ENCODE assay signal across 2 cellular contexts in the genomic region with DNA sequence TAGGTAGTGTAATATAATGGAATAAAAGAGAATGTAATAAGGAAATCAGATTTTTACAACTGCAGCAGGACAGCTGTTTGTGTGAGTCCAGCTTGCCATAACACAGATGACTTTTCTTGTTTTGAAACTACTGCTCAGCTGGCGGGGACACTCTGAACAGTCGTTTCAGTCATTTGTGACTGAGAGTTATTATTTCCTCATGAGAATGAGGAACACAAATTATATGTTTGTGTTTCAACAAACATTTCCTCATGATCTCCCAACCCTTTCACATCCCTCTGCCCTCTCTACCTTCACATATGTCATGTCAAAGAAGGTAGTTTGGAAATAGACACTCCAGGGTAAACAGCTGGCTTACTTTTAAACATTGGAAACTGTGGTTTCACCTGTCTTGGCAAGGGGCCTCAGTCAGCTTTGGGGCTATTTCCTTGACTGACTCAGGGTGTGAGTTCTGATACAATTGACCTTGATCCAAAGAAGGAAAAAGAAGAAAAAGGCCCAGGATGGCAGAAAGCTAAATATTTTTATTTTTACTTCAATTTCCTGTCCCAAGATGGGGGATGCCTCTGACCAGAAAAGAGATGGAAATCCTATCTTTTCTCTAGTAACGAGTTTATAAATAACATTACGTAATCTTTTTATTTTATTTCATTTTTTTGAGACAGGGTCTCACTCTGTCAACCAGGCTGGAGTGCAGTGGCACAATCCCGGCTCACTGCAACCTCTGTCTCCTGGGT.
TF ChIP-seq lines count a peak whose summit lies in the region.

No MANE protein-coding gene starts in this region.

TF ChIP-seq in IMR-90, 13 proteins besides CTCF, POLR2A, EP300 and RAD21:
- TF ChIP-seq MXI1 (IDR thresholded peaks at IDR 0.05; ENCODE audit: borderline replicate concordance, low read depth, low read length) = no peak
- TF ChIP-seq CEBPB (IDR thresholded peaks at IDR 0.05; ENCODE audit: low read depth, low read length) = peak; percentile 54

TF ChIP-seq in HepG2, 621 proteins besides CTCF, POLR2A, EP300 and RAD21 (continues in another document):
- TF ChIP-seq ZSCAN31 (CRISPR knock-in tag; IDR thresholded peaks at IDR 0.05; ENCODE audit: low read depth) = no peak; the same call in 1 of the 2 replicates
- 0 out of 2 replicates have a peak, but pooled peaks have one; percentile 7 for TF ChIP-seq SNAPC2 (CRISPR knock-in tag; IDR thresholded peaks at IDR 0.05)
- TF ChIP-seq ZNF292 (CRISPR knock-in tag; IDR thresholded peaks at IDR 0.05; ENCODE audit: borderline replicate concordance, low read depth) = no peak; the same call in 1 of the 2 replicates
- 0 out of 2 replicates have a peak, but pooled peaks have one; percentile 6 for TF ChIP-seq ZBTB3 (CRISPR knock-in tag; IDR thresholded peaks at IDR 0.05; ENCODE audit: borderline replicate concordance, low read depth)
- TF ChIP-seq SAP130 (CRISPR knock-in tag; IDR thresholded peaks at IDR 0.05; ENCODE audit: low read depth) = no peak
- TF ChIP-seq BORCS8-MEF2B (CRISPR knock-in tag; IDR thresholded peaks at IDR 0.05) = no peak
- no peak for TF ChIP-seq MBD4 (IDR thresholded peaks at IDR 0.05; ENCODE audit: borderline replicate concordance, low read length)
- TF ChIP-seq, protein P1, sequence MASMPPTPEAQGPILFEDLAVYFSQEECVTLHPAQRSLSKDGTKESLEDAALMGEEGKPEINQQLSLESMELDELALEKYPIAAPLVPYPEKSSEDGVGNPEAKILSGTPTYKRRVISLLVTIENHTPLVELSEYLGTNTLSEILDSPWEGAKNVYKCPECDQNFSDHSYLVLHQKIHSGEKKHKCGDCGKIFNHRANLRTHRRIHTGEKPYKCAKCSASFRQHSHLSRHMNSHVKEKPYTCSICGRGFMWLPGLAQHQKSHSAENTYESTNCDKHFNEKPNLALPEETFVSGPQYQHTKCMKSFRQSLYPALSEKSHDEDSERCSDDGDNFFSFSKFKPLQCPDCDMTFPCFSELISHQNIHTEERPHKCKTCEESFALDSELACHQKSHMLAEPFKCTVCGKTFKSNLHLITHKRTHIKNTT (CRISPR knock-in tag; IDR thresholded peaks at IDR 0.05) = no peak
- no peak for TF ChIP-seq NPAS2 (CRISPR knock-in tag; IDR thresholded peaks at IDR 0.05; ENCODE audit: borderline replicate concordance)
- no peak for TF ChIP-seq ZNF207 (IDR thresholded peaks at IDR 0.05; ENCODE audit: borderline replicate concordance)
- TF ChIP-seq KAT7 (CRISPR knock-in tag; IDR thresholded peaks at IDR 0.05; ENCODE audit: borderline replicate concordance) = peak; percentile 3; the same call in 1 of the 2 replicates
- TF ChIP-seq YEATS4 (CRISPR knock-in tag; IDR thresholded peaks at IDR 0.05; ENCODE audit: borderline replicate concordance) = peak; percentile 15; the same call in 1 of the 2 replicates
- TF ChIP-seq ZNF598 (CRISPR knock-in tag; IDR thresholded peaks at IDR 0.05; ENCODE audit: borderline replicate concordance) = no peak
- no peak for TF ChIP-seq ZNF558 (CRISPR knock-in tag; IDR thresholded peaks at IDR 0.05; ENCODE audit: borderline replicate concordance)
- no peak for TF ChIP-seq ZNF263 (CRISPR knock-in tag; IDR thresholded peaks at IDR 0.05)
- TF ChIP-seq NFE2L1 (CRISPR knock-in tag; IDR thresholded peaks at IDR 0.05; ENCODE audit: borderline replicate concordance) = no peak
- TF ChIP-seq ZNF501 (CRISPR knock-in tag; IDR thresholded peaks at IDR 0.05) = 0 out of 2 replicates have a peak, but pooled peaks have one; percentile 4
- no peak for TF ChIP-seq ZNF629 (CRISPR knock-in tag; conservative IDR thresholded peaks at IDR 0.05)
- no peak for TF ChIP-seq SRY (CRISPR knock-in tag; IDR thresholded peaks at IDR 0.05)
- TF ChIP-seq SETDB1 (CRISPR knock-in tag; IDR thresholded peaks at IDR 0.05; ENCODE audit: borderline replicate concordance) = no peak
- TF ChIP-seq SCMH1 (CRISPR knock-in tag; IDR thresholded peaks at IDR 0.05; ENCODE audit: borderline replicate concordance) = no peak
- no peak for TF ChIP-seq RFXANK (CRISPR knock-in tag; IDR thresholded peaks at IDR 0.05)
- no peak for TF ChIP-seq ZBTB20 (CRISPR knock-in tag; IDR thresholded peaks at IDR 0.05; ENCODE audit: borderline replicate concordance, low read depth)
- TF ChIP-seq, protein P2, sequence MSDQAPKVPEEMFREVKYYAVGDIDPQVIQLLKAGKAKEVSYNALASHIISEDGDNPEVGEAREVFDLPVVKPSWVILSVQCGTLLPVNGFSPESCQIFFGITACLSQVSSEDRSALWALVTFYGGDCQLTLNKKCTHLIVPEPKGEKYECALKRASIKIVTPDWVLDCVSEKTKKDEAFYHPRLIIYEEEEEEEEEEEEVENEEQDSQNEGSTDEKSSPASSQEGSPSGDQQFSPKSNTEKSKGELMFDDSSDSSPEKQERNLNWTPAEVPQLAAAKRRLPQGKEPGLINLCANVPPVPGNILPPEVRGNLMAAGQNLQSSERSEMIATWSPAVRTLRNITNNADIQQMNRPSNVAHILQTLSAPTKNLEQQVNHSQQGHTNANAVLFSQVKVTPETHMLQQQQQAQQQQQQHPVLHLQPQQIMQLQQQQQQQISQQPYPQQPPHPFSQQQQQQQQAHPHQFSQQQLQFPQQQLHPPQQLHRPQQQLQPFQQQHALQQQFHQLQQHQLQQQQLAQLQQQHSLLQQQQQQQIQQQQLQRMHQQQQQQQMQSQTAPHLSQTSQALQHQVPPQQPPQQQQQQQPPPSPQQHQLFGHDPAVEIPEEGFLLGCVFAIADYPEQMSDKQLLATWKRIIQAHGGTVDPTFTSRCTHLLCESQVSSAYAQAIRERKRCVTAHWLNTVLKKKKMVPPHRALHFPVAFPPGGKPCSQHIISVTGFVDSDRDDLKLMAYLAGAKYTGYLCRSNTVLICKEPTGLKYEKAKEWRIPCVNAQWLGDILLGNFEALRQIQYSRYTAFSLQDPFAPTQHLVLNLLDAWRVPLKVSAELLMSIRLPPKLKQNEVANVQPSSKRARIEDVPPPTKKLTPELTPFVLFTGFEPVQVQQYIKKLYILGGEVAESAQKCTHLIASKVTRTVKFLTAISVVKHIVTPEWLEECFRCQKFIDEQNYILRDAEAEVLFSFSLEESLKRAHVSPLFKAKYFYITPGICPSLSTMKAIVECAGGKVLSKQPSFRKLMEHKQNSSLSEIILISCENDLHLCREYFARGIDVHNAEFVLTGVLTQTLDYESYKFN (CRISPR knock-in tag; conservative IDR thresholded peaks at IDR 0.05) = no peak
- TF ChIP-seq, protein P3, sequence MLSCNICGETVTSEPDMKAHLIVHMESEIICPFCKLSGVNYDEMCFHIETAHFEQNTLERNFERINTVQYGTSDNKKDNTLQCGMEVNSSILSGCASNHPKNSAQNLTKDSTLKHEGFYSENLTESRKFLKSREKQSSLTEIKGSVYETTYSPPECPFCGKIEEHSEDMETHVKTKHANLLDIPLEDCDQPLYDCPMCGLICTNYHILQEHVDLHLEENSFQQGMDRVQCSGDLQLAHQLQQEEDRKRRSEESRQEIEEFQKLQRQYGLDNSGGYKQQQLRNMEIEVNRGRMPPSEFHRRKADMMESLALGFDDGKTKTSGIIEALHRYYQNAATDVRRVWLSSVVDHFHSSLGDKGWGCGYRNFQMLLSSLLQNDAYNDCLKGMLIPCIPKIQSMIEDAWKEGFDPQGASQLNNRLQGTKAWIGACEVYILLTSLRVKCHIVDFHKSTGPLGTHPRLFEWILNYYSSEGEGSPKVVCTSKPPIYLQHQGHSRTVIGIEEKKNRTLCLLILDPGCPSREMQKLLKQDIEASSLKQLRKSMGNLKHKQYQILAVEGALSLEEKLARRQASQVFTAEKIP (CRISPR knock-in tag; IDR thresholded peaks at IDR 0.05; ENCODE audit: borderline replicate concordance) = no peak
- TF ChIP-seq, protein P4, sequence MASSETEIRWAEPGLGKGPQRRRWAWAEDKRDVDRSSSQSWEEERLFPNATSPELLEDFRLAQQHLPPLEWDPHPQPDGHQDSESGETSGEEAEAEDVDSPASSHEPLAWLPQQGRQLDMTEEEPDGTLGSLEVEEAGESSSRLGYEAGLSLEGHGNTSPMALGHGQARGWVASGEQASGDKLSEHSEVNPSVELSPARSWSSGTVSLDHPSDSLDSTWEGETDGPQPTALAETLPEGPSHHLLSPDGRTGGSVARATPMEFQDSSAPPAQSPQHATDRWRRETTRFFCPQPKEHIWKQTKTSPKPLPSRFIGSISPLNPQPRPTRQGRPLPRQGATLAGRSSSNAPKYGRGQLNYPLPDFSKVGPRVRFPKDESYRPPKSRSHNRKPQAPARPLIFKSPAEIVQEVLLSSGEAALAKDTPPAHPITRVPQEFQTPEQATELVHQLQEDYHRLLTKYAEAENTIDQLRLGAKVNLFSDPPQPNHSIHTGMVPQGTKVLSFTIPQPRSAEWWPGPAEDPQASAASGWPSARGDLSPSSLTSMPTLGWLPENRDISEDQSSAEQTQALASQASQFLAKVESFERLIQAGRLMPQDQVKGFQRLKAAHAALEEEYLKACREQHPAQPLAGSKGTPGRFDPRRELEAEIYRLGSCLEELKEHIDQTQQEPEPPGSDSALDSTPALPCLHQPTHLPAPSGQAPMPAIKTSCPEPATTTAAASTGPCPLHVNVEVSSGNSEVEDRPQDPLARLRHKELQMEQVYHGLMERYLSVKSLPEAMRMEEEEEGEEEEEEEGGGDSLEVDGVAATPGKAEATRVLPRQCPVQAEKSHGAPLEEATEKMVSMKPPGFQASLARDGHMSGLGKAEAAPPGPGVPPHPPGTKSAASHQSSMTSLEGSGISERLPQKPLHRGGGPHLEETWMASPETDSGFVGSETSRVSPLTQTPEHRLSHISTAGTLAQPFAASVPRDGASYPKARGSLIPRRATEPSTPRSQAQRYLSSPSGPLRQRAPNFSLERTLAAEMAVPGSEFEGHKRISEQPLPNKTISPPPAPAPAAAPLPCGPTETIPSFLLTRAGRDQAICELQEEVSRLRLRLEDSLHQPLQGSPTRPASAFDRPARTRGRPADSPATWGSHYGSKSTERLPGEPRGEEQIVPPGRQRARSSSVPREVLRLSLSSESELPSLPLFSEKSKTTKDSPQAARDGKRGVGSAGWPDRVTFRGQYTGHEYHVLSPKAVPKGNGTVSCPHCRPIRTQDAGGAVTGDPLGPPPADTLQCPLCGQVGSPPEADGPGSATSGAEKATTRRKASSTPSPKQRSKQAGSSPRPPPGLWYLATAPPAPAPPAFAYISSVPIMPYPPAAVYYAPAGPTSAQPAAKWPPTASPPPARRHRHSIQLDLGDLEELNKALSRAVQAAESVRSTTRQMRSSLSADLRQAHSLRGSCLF (CRISPR knock-in tag; IDR thresholded peaks at IDR 0.05; ENCODE audit: borderline replicate concordance) = no peak; the same call in 1 of the 2 replicates
- no peak for TF ChIP-seq MED13 (CRISPR knock-in tag; IDR thresholded peaks at IDR 0.05)
- TF ChIP-seq ELF4 (CRISPR knock-in tag; IDR thresholded peaks at IDR 0.05; ENCODE audit: borderline replicate concordance) = no peak
- TF ChIP-seq, protein P5, sequence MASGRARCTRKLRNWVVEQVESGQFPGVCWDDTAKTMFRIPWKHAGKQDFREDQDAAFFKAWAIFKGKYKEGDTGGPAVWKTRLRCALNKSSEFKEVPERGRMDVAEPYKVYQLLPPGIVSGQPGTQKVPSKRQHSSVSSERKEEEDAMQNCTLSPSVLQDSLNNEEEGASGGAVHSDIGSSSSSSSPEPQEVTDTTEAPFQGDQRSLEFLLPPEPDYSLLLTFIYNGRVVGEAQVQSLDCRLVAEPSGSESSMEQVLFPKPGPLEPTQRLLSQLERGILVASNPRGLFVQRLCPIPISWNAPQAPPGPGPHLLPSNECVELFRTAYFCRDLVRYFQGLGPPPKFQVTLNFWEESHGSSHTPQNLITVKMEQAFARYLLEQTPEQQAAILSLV (CRISPR knock-in tag; IDR thresholded peaks at IDR 0.05; ENCODE audit: borderline replicate concordance) = no peak
- no peak for TF ChIP-seq ZFP36 (IDR thresholded peaks at IDR 0.05; ENCODE audit: borderline replicate concordance, low read depth, low read length, partially characterized antibody)
- TF ChIP-seq CEBPB (IDR thresholded peaks at IDR 0.05; ENCODE audit: borderline replicate concordance, low read depth, low read length) = 0 out of 2 replicates have a peak, but pooled peaks have one; percentile 21
- no peak for TF ChIP-seq ZNF468 (CRISPR knock-in tag; IDR thresholded peaks at IDR 0.05)
- no peak for TF ChIP-seq ZNF20 (CRISPR knock-in tag; IDR thresholded peaks at IDR 0.05)
- no peak for TF ChIP-seq MTF2 (CRISPR knock-in tag; IDR thresholded peaks at IDR 0.05; ENCODE audit: borderline replicate concordance)
- TF ChIP-seq HDAC1 (CRISPR knock-in tag; IDR thresholded peaks at IDR 0.05) = no peak
- TF ChIP-seq ZMYM2 (CRISPR knock-in tag; IDR thresholded peaks at IDR 0.05) = no peak
- TF ChIP-seq TMF1 (CRISPR knock-in tag; IDR thresholded peaks at IDR 0.05; ENCODE audit: low read depth) = 0 out of 2 replicates have a peak, but pooled peaks have one; percentile 48
- no peak for TF ChIP-seq SALL2 (CRISPR knock-in tag; IDR thresholded peaks at IDR 0.05)
- TF ChIP-seq, protein P6, sequence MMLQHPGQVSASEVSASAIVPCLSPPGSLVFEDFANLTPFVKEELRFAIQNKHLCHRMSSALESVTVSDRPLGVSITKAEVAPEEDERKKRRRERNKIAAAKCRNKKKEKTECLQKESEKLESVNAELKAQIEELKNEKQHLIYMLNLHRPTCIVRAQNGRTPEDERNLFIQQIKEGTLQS (CRISPR knock-in tag; IDR thresholded peaks at IDR 0.05) = no peak
- TF ChIP-seq, protein P7, sequence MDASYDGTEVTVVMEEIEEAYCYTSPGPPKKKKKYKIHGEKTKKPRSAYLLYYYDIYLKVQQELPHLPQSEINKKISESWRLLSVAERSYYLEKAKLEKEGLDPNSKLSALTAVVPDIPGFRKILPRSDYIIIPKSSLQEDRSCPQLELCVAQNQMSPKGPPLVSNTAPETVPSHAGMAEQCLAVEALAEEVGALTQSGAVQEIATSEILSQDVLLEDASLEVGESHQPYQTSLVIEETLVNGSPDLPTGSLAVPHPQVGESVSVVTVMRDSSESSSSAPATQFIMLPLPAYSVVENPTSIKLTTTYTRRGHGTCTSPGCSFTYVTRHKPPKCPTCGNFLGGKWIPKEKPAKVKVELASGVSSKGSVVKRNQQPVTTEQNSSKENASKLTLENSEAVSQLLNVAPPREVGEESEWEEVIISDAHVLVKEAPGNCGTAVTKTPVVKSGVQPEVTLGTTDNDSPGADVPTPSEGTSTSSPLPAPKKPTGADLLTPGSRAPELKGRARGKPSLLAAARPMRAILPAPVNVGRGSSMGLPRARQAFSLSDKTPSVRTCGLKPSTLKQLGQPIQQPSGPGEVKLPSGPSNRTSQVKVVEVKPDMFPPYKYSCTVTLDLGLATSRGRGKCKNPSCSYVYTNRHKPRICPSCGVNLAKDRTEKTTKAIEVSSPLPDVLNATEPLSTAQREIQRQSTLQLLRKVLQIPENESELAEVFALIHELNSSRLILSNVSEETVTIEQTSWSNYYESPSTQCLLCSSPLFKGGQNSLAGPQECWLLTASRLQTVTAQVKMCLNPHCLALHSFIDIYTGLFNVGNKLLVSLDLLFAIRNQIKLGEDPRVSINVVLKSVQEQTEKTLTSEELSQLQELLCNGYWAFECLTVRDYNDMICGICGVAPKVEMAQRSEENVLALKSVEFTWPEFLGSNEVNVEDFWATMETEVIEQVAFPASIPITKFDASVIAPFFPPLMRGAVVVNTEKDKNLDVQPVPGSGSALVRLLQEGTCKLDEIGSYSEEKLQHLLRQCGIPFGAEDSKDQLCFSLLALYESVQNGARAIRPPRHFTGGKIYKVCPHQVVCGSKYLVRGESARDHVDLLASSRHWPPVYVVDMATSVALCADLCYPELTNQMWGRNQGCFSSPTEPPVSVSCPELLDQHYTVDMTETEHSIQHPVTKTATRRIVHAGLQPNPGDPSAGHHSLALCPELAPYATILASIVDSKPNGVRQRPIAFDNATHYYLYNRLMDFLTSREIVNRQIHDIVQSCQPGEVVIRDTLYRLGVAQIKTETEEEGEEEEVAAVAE (CRISPR knock-in tag; IDR thresholded peaks at IDR 0.05; ENCODE audit: borderline replicate concordance) = no peak
- no peak for TF ChIP-seq ATF7-NPFF (CRISPR knock-in tag; IDR thresholded peaks at IDR 0.05; ENCODE audit: low read depth)
- no peak for TF ChIP-seq ZNF382 (CRISPR knock-in tag; IDR thresholded peaks at IDR 0.05; ENCODE audit: borderline replicate concordance)
- no peak for TF ChIP-seq RCOR2 (CRISPR knock-in tag; IDR thresholded peaks at IDR 0.05)
- no peak for TF ChIP-seq MAZ (IDR thresholded peaks at IDR 0.05; ENCODE audit: borderline replicate concordance, low read depth, low read length)
- TF ChIP-seq MAZ (CRISPR knock-in tag; IDR thresholded peaks at IDR 0.05; ENCODE audit: low read depth) = no peak
